Comparison of ENCODE assay signal across 15 cellular contexts in genomic region chr3:135929670-135930069, GRCh38. TPM values are rescaled to one million over a fixed set of nuclear protein-coding genes. Genes with fewer than 3 reads are reported as not detected.
A peak's percentile ranks its signal among the peaks of the same experiment; 100 is the strongest.
DNase-seq lines count a peak whose midpoint lies in the region; ATAC-seq, FAIRE-seq and TF ChIP-seq lines count a peak whose summit lies in the region.
"Had no signal": no experiment of that assay in that cellular context is flagged by ENCODE, and none has a peak within 500 bp of the region (broad histone marks: within the 10 kb centered on the region; RNA-seq: fewer than 3 reads in every experiment).

No MANE protein-coding gene starts in this region.

- no peak overlapping the region for H3K4me3 ChIP-seq in astrocyte (ENCODE audit: insufficient read depth, low read depth, low read length)
- H3K4me3 ChIP-seq in foreskin fibroblast (ENCODE audit: low read depth in 1 of 2, low read length in 2 of 2): no peak overlapping the region
- no peak overlapping the region for H3K4me3 ChIP-seq in upper lobe of right lung
- H3K4me3 ChIP-seq: neural progenitor cell had no signal

- H3K27me3 ChIP-seq in astrocyte (ENCODE audit: insufficient read depth, low read length): no peaks in the 10 kb centered on the region
- H3K27me3 ChIP-seq in upper lobe of right lung: no peaks in the 10 kb centered on the region
- H3K27me3 ChIP-seq: BE2C, neural progenitor cell had no signal

- intact Hi-C loops in upper lobe of right lung (cut with DNase I): no loop called here

- H3K79me2 ChIP-seq in astrocyte (ENCODE audit: insufficient read depth, low read length): no peaks in the 10 kb centered on the region

- peaks cover 6% of the 10 kb centered on the region for H3K4me1 Mint-ChIP-seq in astrocyte (ENCODE audit: low read depth, unreplicated experiment)
- H3K4me1 Mint-ChIP-seq: neural progenitor cell, T-cell had no signal

- H3K4me1 ChIP-seq in astrocyte (ENCODE audit: insufficient read depth, low read length) (no peaks in the 10 kb centered on the region), upper lobe of right lung (no peaks in the 10 kb centered on the region)
- H3K4me1 ChIP-seq: BE2C, neural progenitor cell had no signal

- H3K9me3 Mint-ChIP-seq in astrocyte (ENCODE audit: unreplicated experiment): peaks cover 6% of the 10 kb centered on the region
- H3K9me3 Mint-ChIP-seq: activated naive CD4-positive, alpha-beta T cell treated with anti-CD3 and anti-CD28 coated beads for 36 hours; neural progenitor cell had no signal

- DNase-seq in EL (peak; percentile 48), astrocyte (ENCODE audit: low read depth) (peak; percentile 37), foreskin fibroblast (peak; percentile 60 to 84), putamen (ENCODE audit: low spot score) (peak; percentile 3), frontal cortex (ENCODE audit: low spot score in 2 of 2) (no peak), upper lobe of right lung (no peak), NCI-H748 treated with DMSO at 0.1 percent for 48 hours (lab: John Stamatoyannopoulos, UW) (no peak), DMS153 treated with DMSO at 0.1 percent for 48 hours (lab: John Stamatoyannopoulos, UW; ENCODE audit: unreplicated experiment) (no peak)
- DNase-seq: activated naive CD4-positive, alpha-beta T cell treated with anti-CD3 and anti-CD28 coated beads for 36 hours; BE2C; effector memory CD8-positive, alpha-beta T cell; NCI-H1436; T-cell had no signal

- no peaks in the 10 kb centered on the region for H4K20me1 ChIP-seq in astrocyte (ENCODE audit: insufficient read depth, low read length)

- no peak overlapping the region for H2AFZ ChIP-seq in astrocyte (ENCODE audit: low read depth, low read length)
- H2AFZ ChIP-seq: neural progenitor cell had no signal

- no peak overlapping the region for H3K4me2 ChIP-seq in astrocyte (ENCODE audit: low read length)
- H3K4me2 ChIP-seq: neural progenitor cell had no signal

- FAIRE-seq in astrocyte (lab: Jason Lieb, UNC): no peak
- FAIRE-seq in frontal cortex (lab: Jason Lieb, UNC): no peak
- FAIRE-seq: islet of Langerhans had no signal

- H3K27ac ChIP-seq in astrocyte (ENCODE audit: low read depth, low read length) (no peak overlapping the region), upper lobe of right lung (no peak overlapping the region)
- H3K27ac ChIP-seq: neural progenitor cell had no signal

- H3K27ac Mint-ChIP-seq in astrocyte (ENCODE audit: unreplicated experiment): no peak overlapping the region
- H3K27ac Mint-ChIP-seq: activated naive CD4-positive, alpha-beta T cell treated with anti-CD3 and anti-CD28 coated beads for 36 hours; effector memory CD8-positive, alpha-beta T cell; T-cell had no signal

- H3K4me3 Mint-ChIP-seq in astrocyte (ENCODE audit: unreplicated experiment): no peak overlapping the region
- H3K4me3 Mint-ChIP-seq: activated naive CD4-positive, alpha-beta T cell treated with anti-CD3 and anti-CD28 coated beads for 36 hours; effector memory CD8-positive, alpha-beta T cell; neural progenitor cell; T-cell had no signal

- ATAC-seq in upper lobe of right lung: no peak
- ATAC-seq: effector memory CD8-positive, alpha-beta T cell; T-cell had no signal

- no peak overlapping the region for H3K9ac ChIP-seq in astrocyte (ENCODE audit: low read length)
- H3K9ac ChIP-seq: neural progenitor cell had no signal

- H3K9me3 ChIP-seq in astrocyte (ENCODE audit: insufficient read depth, low read depth, low read length) (no peaks in the 10 kb centered on the region), upper lobe of right lung (no peaks in the 10 kb centered on the region)
- H3K9me3 ChIP-seq: BE2C had no signal

- H3K36me3 Mint-ChIP-seq in astrocyte (ENCODE audit: low read depth, unreplicated experiment): no peaks in the 10 kb centered on the region
- H3K36me3 Mint-ChIP-seq: neural progenitor cell, T-cell had no signal

- peaks cover 2% of the 10 kb centered on the region for H3K27me3 Mint-ChIP-seq in astrocyte (ENCODE audit: low read depth, unreplicated experiment)

- TF ChIP-seq CTCF in astrocyte (IDR thresholded peaks at IDR 0.05; ENCODE audit: insufficient read depth, low read depth, low read length): no peak
- no peak for TF ChIP-seq CTCF in foreskin fibroblast (IDR thresholded peaks at IDR 0.05; ENCODE audit: low read depth, low read length)
- no peak for TF ChIP-seq CTCF in upper lobe of right lung (IDR thresholded peaks at IDR 0.05)

- no peaks in the 10 kb centered on the region for H3K36me3 ChIP-seq in astrocyte (ENCODE audit: insufficient read depth, low read length)
- H3K36me3 ChIP-seq in upper lobe of right lung: no peaks in the 10 kb centered on the region
- H3K36me3 ChIP-seq: BE2C, neural progenitor cell had no signal

RNA-seq across cellular contexts. Expression of gene PPP2R3A, which starts 35.9 kb away (rescaled TPM):
- total RNA-seq in astrocyte (18.7 and 19.5 TPM in 2 replicates), frontal cortex (36.3 TPM), upper lobe of right lung (7.4 TPM)

Comparison
In these comparisons a context has a peak if more than half of its experiments do, and no peak if none do; other contexts are left out.
1. DNase-seq: peak in EL (single experiment), astrocyte (single experiment), foreskin fibroblast (2 of 2) and putamen (single experiment); none in frontal cortex (0 of 2), upper lobe of right lung (single experiment), NCI-H748 treated with DMSO at 0.1 percent for 48 hours (single experiment) and DMS153 treated with DMSO at 0.1 percent for 48 hours (single experiment).